ENCODE assay signal across 1 cellular context in the genomic region with DNA sequence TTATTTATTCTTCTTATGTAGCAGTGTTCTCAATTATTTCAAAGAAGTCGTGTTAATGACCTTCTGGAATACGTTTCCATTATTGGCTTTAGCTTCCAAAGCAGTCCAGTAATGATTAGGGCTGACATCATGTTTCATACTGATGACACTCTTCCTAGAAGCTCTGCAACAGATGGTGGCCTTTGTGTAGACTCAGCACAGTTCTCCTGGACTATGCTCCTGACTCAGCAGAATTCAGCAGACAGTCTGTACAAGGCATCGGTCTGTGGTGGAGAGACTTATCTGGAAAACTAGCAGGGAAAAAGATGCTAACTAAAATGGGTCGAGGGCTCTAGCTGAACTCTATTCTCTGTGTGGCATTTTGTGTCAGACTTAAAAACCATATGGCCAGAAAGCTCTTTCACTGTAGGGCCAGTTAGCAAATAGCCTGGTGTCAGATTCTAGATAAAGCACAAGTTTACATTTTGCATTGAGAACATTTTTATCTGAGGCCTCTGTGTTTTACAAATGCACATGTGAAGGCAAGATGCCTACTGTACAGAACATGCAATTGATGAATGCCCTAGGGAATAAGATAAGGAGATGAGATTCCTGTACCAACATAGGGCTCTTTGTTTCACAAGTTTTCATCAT.
TF ChIP-seq lines count a peak whose summit lies in the region.

No MANE protein-coding gene starts in this region.

TF ChIP-seq in K562, 482 proteins besides CTCF, POLR2A, EP300 and RAD21 (continued from another document):
- TF ChIP-seq, protein P1, sequence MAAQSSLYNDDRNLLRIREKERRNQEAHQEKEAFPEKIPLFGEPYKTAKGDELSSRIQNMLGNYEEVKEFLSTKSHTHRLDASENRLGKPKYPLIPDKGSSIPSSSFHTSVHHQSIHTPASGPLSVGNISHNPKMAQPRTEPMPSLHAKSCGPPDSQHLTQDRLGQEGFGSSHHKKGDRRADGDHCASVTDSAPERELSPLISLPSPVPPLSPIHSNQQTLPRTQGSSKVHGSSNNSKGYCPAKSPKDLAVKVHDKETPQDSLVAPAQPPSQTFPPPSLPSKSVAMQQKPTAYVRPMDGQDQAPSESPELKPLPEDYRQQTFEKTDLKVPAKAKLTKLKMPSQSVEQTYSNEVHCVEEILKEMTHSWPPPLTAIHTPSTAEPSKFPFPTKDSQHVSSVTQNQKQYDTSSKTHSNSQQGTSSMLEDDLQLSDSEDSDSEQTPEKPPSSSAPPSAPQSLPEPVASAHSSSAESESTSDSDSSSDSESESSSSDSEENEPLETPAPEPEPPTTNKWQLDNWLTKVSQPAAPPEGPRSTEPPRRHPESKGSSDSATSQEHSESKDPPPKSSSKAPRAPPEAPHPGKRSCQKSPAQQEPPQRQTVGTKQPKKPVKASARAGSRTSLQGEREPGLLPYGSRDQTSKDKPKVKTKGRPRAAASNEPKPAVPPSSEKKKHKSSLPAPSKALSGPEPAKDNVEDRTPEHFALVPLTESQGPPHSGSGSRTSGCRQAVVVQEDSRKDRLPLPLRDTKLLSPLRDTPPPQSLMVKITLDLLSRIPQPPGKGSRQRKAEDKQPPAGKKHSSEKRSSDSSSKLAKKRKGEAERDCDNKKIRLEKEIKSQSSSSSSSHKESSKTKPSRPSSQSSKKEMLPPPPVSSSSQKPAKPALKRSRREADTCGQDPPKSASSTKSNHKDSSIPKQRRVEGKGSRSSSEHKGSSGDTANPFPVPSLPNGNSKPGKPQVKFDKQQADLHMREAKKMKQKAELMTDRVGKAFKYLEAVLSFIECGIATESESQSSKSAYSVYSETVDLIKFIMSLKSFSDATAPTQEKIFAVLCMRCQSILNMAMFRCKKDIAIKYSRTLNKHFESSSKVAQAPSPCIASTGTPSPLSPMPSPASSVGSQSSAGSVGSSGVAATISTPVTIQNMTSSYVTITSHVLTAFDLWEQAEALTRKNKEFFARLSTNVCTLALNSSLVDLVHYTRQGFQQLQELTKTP (IDR thresholded peaks at IDR 0.05; ENCODE audit: low read depth in 1 of 2, partially characterized antibody in 2 of 2) = peak in 1 of 2 experiments; percentile 12
- TF ChIP-seq BACH1 (tag; IDR thresholded peaks at IDR 0.05) = peak; percentile 96
- peak; percentile 96 for TF ChIP-seq NFE2 (IDR thresholded peaks at IDR 0.05; ENCODE audit: low read depth)
